14 cellular contexts compared by ENCODE assay signal in the genomic region with DNA sequence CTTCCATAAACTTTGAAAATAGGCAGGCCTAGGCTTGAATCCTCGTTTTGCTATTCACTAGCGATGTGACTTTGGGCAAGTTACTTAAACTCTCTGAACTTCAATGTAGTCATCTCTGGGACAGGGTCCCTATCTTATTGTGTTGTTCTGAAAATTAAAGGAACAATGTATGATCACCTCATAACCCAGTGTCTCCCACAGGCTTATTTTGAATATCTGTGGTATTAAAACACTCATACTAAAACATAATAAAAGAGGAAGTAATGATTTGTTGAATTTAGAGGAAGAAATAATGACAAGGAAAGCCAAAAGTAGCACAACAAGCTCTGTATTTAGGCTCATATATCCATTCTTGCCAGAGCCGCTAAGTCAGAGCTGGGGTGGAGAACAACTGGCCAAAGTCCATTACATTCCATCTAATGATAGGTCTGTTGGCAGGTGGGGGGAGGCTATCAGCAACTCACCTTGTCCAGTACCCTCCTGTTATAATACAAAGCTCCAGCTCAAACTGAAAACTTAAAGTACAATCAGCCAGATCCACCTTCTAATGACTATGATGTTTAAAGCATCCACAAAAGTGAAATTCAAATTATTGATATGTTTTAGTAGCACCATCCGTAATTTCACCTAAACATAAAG.
DNase-seq lines count a peak whose midpoint lies in the region; ATAC-seq and TF ChIP-seq lines count a peak whose summit lies in the region.
"Had no signal": no experiment of that assay in that cellular context is flagged by ENCODE, and none has a peak within 500 bp of the region (broad histone marks: within the 10 kb centered on the region; RNA-seq: fewer than 3 reads in every experiment).

No MANE protein-coding gene starts in this region.

- TF ChIP-seq POLR2A in testis (IDR thresholded peaks at IDR 0.05): no peak

- peaks cover 18% of the 10 kb centered on the region for H3K4me1 ChIP-seq in OCI-LY7 (ENCODE audit: insufficient read depth, low read length, poor library complexity, severe bottlenecking)
- no peaks in the 10 kb centered on the region for H3K4me1 ChIP-seq in testis

- 84 to 88% methylated on average over 4 of the region's 4 CpGs for WGBS in testis, 2 donors

- H3K36me3 ChIP-seq in OCI-LY7 (ENCODE audit: insufficient read depth, low read length) (no peaks in the 10 kb centered on the region), testis (ENCODE audit: low read depth, missing control alignments) (no peaks in the 10 kb centered on the region)

- H3K27ac ChIP-seq in OCI-LY7 (ENCODE audit: low read depth, low read length, poor library complexity, severe bottlenecking) (no peak overlapping the region), testis (no peak overlapping the region)

- no peaks in the 10 kb centered on the region for H3K27me3 ChIP-seq in testis

- H3K9me3 ChIP-seq in OCI-LY7 (ENCODE audit: low read length) (no peaks in the 10 kb centered on the region), testis (no peaks in the 10 kb centered on the region)

- intact Hi-C loops in OCI-LY7 (cut with micrococcal nuclease; ENCODE audit: unreplicated experiment) (no loop called here), testis (cut with DNase I; ENCODE audit: low total_unique reads) (no loop called here)

- no peaks in the 10 kb centered on the region for H3K79me2 ChIP-seq in OCI-LY7 (ENCODE audit: insufficient read depth, low read depth, low read length)

- no peak for TF ChIP-seq CTCF in OCI-LY7 (conservative IDR thresholded peaks at IDR 0.05; ENCODE audit: low read length)
- no peak for TF ChIP-seq CTCF in testis (IDR thresholded peaks at IDR 0.05)

- ATAC-seq in HG03135 (IDR thresholded peaks at IDR 0.05; ENCODE audit: unreplicated experiment) (peak; percentile 71), HG03025 (IDR thresholded peaks at IDR 0.05; ENCODE audit: low FRiP score, unreplicated experiment) (no peak)
- ATAC-seq: stimulated activated naive CD8-positive, alpha-beta T cell treated with anti-CD3 and anti-CD28 coated beads, Interleukin-15, amount 100 ng/mL, for 72 hours; WTC11 had no signal

- H2AFZ ChIP-seq in OCI-LY7 (ENCODE audit: low read length): peak overlapping the region; percentile 43

- POLR2A ChIA-PET in OCI-LY7 (lab: Charles Lee): interaction anchor here (0.7 to 2.4 kb wide), 7 partner anchors 9 to 420 kb away, joined by 3 to 7 read pairs (median 3); no protein-coding TSS in a partner anchor

- CTCF ChIA-PET in OCI-LY7 (lab: Charles Lee; ENCODE audit: unreplicated experiment): interaction anchor here (0.7 to 1.0 kb wide), 3 partner anchors 15 to 34 kb away, joined by 3 read pairs; no protein-coding TSS in a partner anchor

- peak; percentile 5 for DNase-seq in SKM-1 treated with dmso at 0.1 percent for 144 hours (lab: John Stamatoyannopoulos, UW; ENCODE audit: unreplicated experiment)
- DNase-seq in SKM-1 (lab: John Stamatoyannopoulos, UW; ENCODE audit: unreplicated experiment): no peak
- DNase-seq in OCI-LY7 (ENCODE audit: low spot score): no peak
- DNase-seq in testis: no peak
- no peak for DNase-seq in H4 (ENCODE audit: low spot score)
- no peak for DNase-seq in dedifferentiated amniotic fluid mesenchymal stem cell (ENCODE audit: extremely low spot score)
- DNase-seq: activated naive CD4-positive, alpha-beta T cell treated with anti-CD3 and anti-CD28 coated beads for 36 hours; effector CD8-positive, alpha-beta T cell; stimulated activated naive CD8-positive, alpha-beta T cell treated with anti-CD3 and anti-CD28 coated beads, Interleukin-15, amount 100 ng/mL, for 72 hours; SW 1271 had no signal

- H3K9me2 ChIP-seq in OCI-LY7 (ENCODE audit: insufficient read depth, low read length): no peaks in the 10 kb centered on the region

- BruUV-seq in OCI-LY7 (replicated peaks; lab: Mats Ljungman, UMichigan): no TSS peak

- no peaks in the 10 kb centered on the region for H4K20me1 ChIP-seq in OCI-LY7 (ENCODE audit: insufficient read depth, low read length)

- no peak overlapping the region for H3K4me3 ChIP-seq in OCI-LY7 (ENCODE audit: low read depth, low read length, poor library complexity, severe bottlenecking)
- no peak overlapping the region for H3K4me3 ChIP-seq in testis
- H3K4me3 ChIP-seq: lung had no signal

- H3K4me2 ChIP-seq in OCI-LY7 (ENCODE audit: low read length): no peak overlapping the region
